26 cellular contexts compared by ENCODE assay signal in genomic region chr11:7263842-7264241, GRCh38. TPM values are rescaled to one million over a fixed set of nuclear protein-coding genes. Genes with fewer than 3 reads are reported as not detected.
"Had no signal": no experiment of that assay in that cellular context is flagged by ENCODE, and none has a peak within 500 bp of the region (broad histone marks: within the 10 kb centered on the region; RNA-seq: fewer than 3 reads in every experiment).

No MANE protein-coding gene starts in this region.

- H3K4me1 ChIP-seq: colonic mucosa, esophagus muscularis mucosa, esophagus squamous epithelium, foreskin keratinocyte, gastroesophageal sphincter, heart left ventricle, heart right ventricle had no signal

- H3K27me3 ChIP-seq: colonic mucosa, dorsolateral prefrontal cortex, foreskin keratinocyte had no signal

- ATAC-seq: effector memory CD8-positive, alpha-beta T cell; esophagus mucosa; foreskin keratinocyte; gastroesophageal sphincter; heart left ventricle; heart right ventricle had no signal

- H3K36me3 ChIP-seq: colonic mucosa, esophagus muscularis mucosa, esophagus squamous epithelium, gastroesophageal sphincter, heart left ventricle, heart right ventricle had no signal

- H3K27ac ChIP-seq: colonic mucosa, coronary artery, dorsolateral prefrontal cortex, epithelial cell of prostate, esophagus muscularis mucosa, esophagus squamous epithelium, foreskin keratinocyte, gastroesophageal sphincter, heart left ventricle, heart right ventricle had no signal

- H3K4me3 ChIP-seq: colonic mucosa, coronary artery, dorsolateral prefrontal cortex, esophagus muscularis mucosa, esophagus squamous epithelium, gastroesophageal sphincter, heart left ventricle, heart right ventricle had no signal

- H3K9me3 ChIP-seq: colonic mucosa, esophagus muscularis mucosa, esophagus squamous epithelium, gastroesophageal sphincter, heart left ventricle had no signal

- DNase-seq: colonic mucosa; cortex of kidney; dermis blood vessel endothelial cell; dorsolateral prefrontal cortex; effector CD4-positive, alpha-beta T cell; effector CD8-positive, alpha-beta T cell; effector memory CD4-positive, alpha-beta T cell; effector memory CD8-positive, alpha-beta T cell; endodermal cell; erythroblast; esophagus squamous epithelium; foreskin fibroblast; foreskin keratinocyte; foreskin melanocyte; glutamatergic neuron; head of caudate nucleus; heart left ventricle; heart right ventricle had no signal

RNA-seq across cellular contexts. Expression of gene SYT9, which starts 12.1 kb away (rescaled TPM):
- total RNA-seq: endothelial cell of umbilical vein, esophagus mucosa, fibroblast of lung, foreskin keratinocyte, glomerular endothelial cell had no signal
